In genomic region chr12:55715169-55715764, GRCh38 we compare ENCODE assay signal across 1 cellular context.
TF ChIP-seq lines count a peak whose summit lies in the region.

No MANE protein-coding gene starts in this region.

TF ChIP-seq in HCT116, 20 proteins besides CTCF, POLR2A, EP300 and RAD21 (continued from another document):
- TF ChIP-seq ELF1 (IDR thresholded peaks at IDR 0.05; ENCODE audit: borderline replicate concordance, low read depth): no peak
